ENCODE assay signal across 8 cellular contexts in genomic region chr9:97012617-97013016, GRCh38. TPM values are rescaled to one million over a fixed set of nuclear protein-coding genes. Genes with fewer than 3 reads are reported as not detected.
DNase-seq lines count a peak whose midpoint lies in the region; ATAC-seq and TF ChIP-seq lines count a peak whose summit lies in the region.
"Not testable (repeated sequence)": the region's sequence is repeated elsewhere in the genome, so short reads cannot be mapped to it uniquely, and the experiment has no call there.

No MANE protein-coding gene starts in this region.

- peak; percentile 24 for DNase-seq in EH (ENCODE audit: low read depth)
- DNase-seq in OCI-M1 (lab: John Stamatoyannopoulos, UW) = peak; percentile 56
- DNase-seq in fibroblast of peridontal ligament (ENCODE audit: extremely low read depth) = peak; percentile 25
- DNase-seq in mesothelial cell of epicardium (ENCODE audit: low spot score in 2 of 2, unreplicated experiment in 2 of 2) = not testable (repeated sequence)

- H3K4me1 Mint-ChIP-seq in activated naive CD4-positive, alpha-beta T cell treated with anti-CD3 and anti-CD28 coated beads, Interleukin-2, amount 50 U/mL, for 24 hours = peaks cover 11% of the 10 kb centered on the region
- H3K4me1 Mint-ChIP-seq in mesothelial cell of epicardium = not testable (repeated sequence)
- peaks cover 13% of the 10 kb centered on the region for H3K4me1 Mint-ChIP-seq in stimulated activated naive CD8-positive, alpha-beta T cell treated with anti-CD3 and anti-CD28 coated beads, Interleukin-15, Interleukin-2, amounts not matched to agents 100 ng/mL and 50 ng/mL, for 24 hours (ENCODE audit: low read depth)

- H3K27ac Mint-ChIP-seq in activated naive CD4-positive, alpha-beta T cell treated with anti-CD3 and anti-CD28 coated beads, Interleukin-2, amount 50 U/mL, for 24 hours = peak overlapping the region; percentile 68
- peak overlapping the region; percentile 96 for H3K27ac Mint-ChIP-seq in mesothelial cell of epicardium
- H3K27ac Mint-ChIP-seq in stimulated activated naive CD8-positive, alpha-beta T cell treated with anti-CD3 and anti-CD28 coated beads, Interleukin-15, Interleukin-2, amounts not matched to agents 100 ng/mL and 50 ng/mL, for 24 hours = peak overlapping the region; percentile 91

- H3K4me3 Mint-ChIP-seq in activated naive CD4-positive, alpha-beta T cell treated with anti-CD3 and anti-CD28 coated beads, Interleukin-2, amount 50 U/mL, for 24 hours = peak overlapping the region; percentile 90
- peak overlapping the region; percentile 83 for H3K4me3 Mint-ChIP-seq in mesothelial cell of epicardium
- H3K4me3 Mint-ChIP-seq in stimulated activated naive CD8-positive, alpha-beta T cell treated with anti-CD3 and anti-CD28 coated beads, Interleukin-15, Interleukin-2, amounts not matched to agents 100 ng/mL and 50 ng/mL, for 24 hours = peak overlapping the region; percentile 89

- TF ChIP-seq CTCF in mesothelial cell of epicardium (IDR thresholded peaks at IDR 0.05; ENCODE audit: unreplicated experiment) = not testable (repeated sequence)

- not testable (repeated sequence) for H3K36me3 Mint-ChIP-seq in activated naive CD4-positive, alpha-beta T cell treated with anti-CD3 and anti-CD28 coated beads, Interleukin-2, amount 50 U/mL, for 24 hours; mesothelial cell of epicardium; stimulated activated naive CD8-positive, alpha-beta T cell treated with anti-CD3 and anti-CD28 coated beads, Interleukin-15, Interleukin-2, amounts not matched to agents 100 ng/mL and 50 ng/mL, for 24 hours (ENCODE audit: low read depth)

- ATAC-seq in GM21423 (IDR thresholded peaks at IDR 0.05; ENCODE audit: unreplicated experiment) (peak; percentile 67), HG03139 (IDR thresholded peaks at IDR 0.05; ENCODE audit: unreplicated experiment) (peak; percentile 68)

- H3K27me3 Mint-ChIP-seq in activated naive CD4-positive, alpha-beta T cell treated with anti-CD3 and anti-CD28 coated beads, Interleukin-2, amount 50 U/mL, for 24 hours; mesothelial cell of epicardium (ENCODE audit: low read depth); stimulated activated naive CD8-positive, alpha-beta T cell treated with anti-CD3 and anti-CD28 coated beads, Interleukin-15, Interleukin-2, amounts not matched to agents 100 ng/mL and 50 ng/mL, for 24 hours: not testable (repeated sequence)

- not testable (repeated sequence) for H3K9me3 Mint-ChIP-seq in activated naive CD4-positive, alpha-beta T cell treated with anti-CD3 and anti-CD28 coated beads, Interleukin-2, amount 50 U/mL, for 24 hours; mesothelial cell of epicardium; stimulated activated naive CD8-positive, alpha-beta T cell treated with anti-CD3 and anti-CD28 coated beads, Interleukin-15, Interleukin-2, amounts not matched to agents 100 ng/mL and 50 ng/mL, for 24 hours

RNA-seq across cellular contexts. Expression of gene CTSV, which starts 26.3 kb away (rescaled TPM):
- 8.3 to 8.9 TPM (median 8.6 TPM) in 3 replicates for total RNA-seq in mesothelial cell of epicardium
